19 cellular contexts compared by ENCODE assay signal in genomic region chr3:160114352-160114751, GRCh38.
"Had no signal": no experiment of that assay in that cellular context is flagged by ENCODE, and none has a peak within 500 bp of the region (broad histone marks: within the 10 kb centered on the region; RNA-seq: fewer than 3 reads in every experiment).

No MANE protein-coding gene starts in this region.

- H3K4me3 Mint-ChIP-seq: dendritic cell treated with granulocyte-macrophage colony-stimulating factor and Interleukin-4, amounts not matched to agents 40 ng/mL and 50 ng/mL, for 4 days; endodermal cell; immature natural killer cell; naive B cell; nephron; stimulated activated naive B cell treated with anti-CD40 and anti-IgM and Interleukin-4, amounts not matched to agents 10 μg/mL and 1 μg/mL and 100 μg/mL, for 72 hours; stimulated activated naive CD8-positive, alpha-beta T cell treated with anti-CD3 and anti-CD28 coated beads, Interleukin-15, amount 100 ng/mL, for 72 hours had no signal

- H3K36me3 Mint-ChIP-seq: immature natural killer cell; stimulated activated naive B cell treated with anti-CD40 and anti-IgM and Interleukin-4, amounts not matched to agents 10 μg/mL and 1 μg/mL and 100 μg/mL, for 72 hours had no signal

- ATAC-seq: psoas muscle; sciatic nerve; stimulated activated naive B cell treated with anti-CD40 and anti-IgM and Interleukin-4, amounts not matched to agents 10 μg/mL and 1 μg/mL and 100 μg/mL, for 72 hours had no signal

- H3K4me1 ChIP-seq: left ventricle myocardium inferior, parathyroid adenoma, psoas muscle, spleen, testis, transverse colon had no signal

- H3K27ac Mint-ChIP-seq: dendritic cell treated with granulocyte-macrophage colony-stimulating factor and Interleukin-4, amounts not matched to agents 40 ng/mL and 50 ng/mL, for 4 days; endodermal cell; immature natural killer cell; naive B cell; nephron; stimulated activated naive B cell treated with anti-CD40 and anti-IgM and Interleukin-4, amounts not matched to agents 10 μg/mL and 1 μg/mL and 100 μg/mL, for 72 hours; stimulated activated naive CD8-positive, alpha-beta T cell treated with anti-CD3 and anti-CD28 coated beads, Interleukin-15, amount 100 ng/mL, for 72 hours had no signal

- H3K27ac ChIP-seq: left ventricle myocardium inferior, parathyroid adenoma, psoas muscle, spleen, testis, transverse colon had no signal

- H3K9me3 Mint-ChIP-seq: dendritic cell treated with granulocyte-macrophage colony-stimulating factor and Interleukin-4, amounts not matched to agents 40 ng/mL and 50 ng/mL, for 4 days; endodermal cell had no signal

- H3K27me3 Mint-ChIP-seq: dendritic cell treated with granulocyte-macrophage colony-stimulating factor and Interleukin-4, amounts not matched to agents 40 ng/mL and 50 ng/mL, for 4 days had no signal

- DNase-seq: endodermal cell; immature natural killer cell; left ventricle myocardium inferior; mesenchymal stem cell; midbrain; naive B cell; psoas muscle; spleen; stimulated activated CD4-positive, alpha-beta T cell treated with anti-CD3 and anti-CD28 coated beads, Interleukin-15, amount 100 ng/mL, for 24 hours; stimulated activated CD4-positive, alpha-beta T cell treated with anti-CD3 and anti-CD28 coated beads, Interleukin-1b, Interleukin-23, amount 100 ng/mL, for 48 hours; stimulated activated CD4-positive, alpha-beta T cell treated with anti-CD3 and anti-CD28 coated beads, Interleukin-4, amount 100 ng/mL, for 24 hours; stimulated activated naive B cell treated with anti-CD40 and anti-IgM and Interleukin-4, amounts not matched to agents 10 μg/mL and 1 μg/mL and 100 μg/mL, for 72 hours; stimulated activated naive CD8-positive, alpha-beta T cell treated with anti-CD3 and anti-CD28 coated beads, Interleukin-15, amount 100 ng/mL, for 72 hours; testis; transverse colon had no signal

- H3K4me1 Mint-ChIP-seq: endodermal cell; immature natural killer cell; naive B cell; stimulated activated naive B cell treated with anti-CD40 and anti-IgM and Interleukin-4, amounts not matched to agents 10 μg/mL and 1 μg/mL and 100 μg/mL, for 72 hours; stimulated activated naive CD8-positive, alpha-beta T cell treated with anti-CD3 and anti-CD28 coated beads, Interleukin-15, amount 100 ng/mL, for 72 hours had no signal

- H3K27me3 ChIP-seq: testis, transverse colon had no signal
